In genomic region chr1:171487038-171487437, GRCh38 we compare ENCODE assay signal across 8 cellular contexts. TPM values are rescaled to one million over a fixed set of nuclear protein-coding genes. Genes with fewer than 3 reads are reported as not detected.
DNase-seq lines count a peak whose midpoint lies in the region; ATAC-seq and TF ChIP-seq lines count a peak whose summit lies in the region.

No MANE protein-coding gene starts in this region.

- CTCF ChIA-PET in naive thymus-derived CD4-positive, alpha-beta T cell (lab: Charles Lee) = no interaction called here

- peak overlapping the region; percentile 67 to 92 (median 86) for H3K27ac Mint-ChIP-seq in IgD-negative memory B cell
- H3K27ac Mint-ChIP-seq in central memory CD8-positive, alpha-beta T cell (ENCODE audit: low read depth) = peak overlapping the region; percentile 95
- H3K27ac Mint-ChIP-seq in naive thymus-derived CD4-positive, alpha-beta T cell = peak overlapping the region; percentile 57 to 100 (median 96)

- peaks cover 41 to 50% of the 10 kb centered on the region in 2 donors for H3K4me1 ChIP-seq in naive thymus-derived CD4-positive, alpha-beta T cell (ENCODE audit: control insufficient read depth in 2 of 2, insufficient read depth in 2 of 2, low read length in 2 of 2)

- intact Hi-C loops in naive thymus-derived CD4-positive, alpha-beta T cell (cut with micrococcal nuclease) = loop anchor here (2.0 to 10.0 kb wide), 14 partner anchors 14 to 2000 kb away; partner anchors contain the start of genes PIGC (in 2 of the 2), SLC19A2 (in 2 of the 2), DNM3 (in 1 of the 2) and FMO1 (in 1 of the 2)

- no peaks in the 10 kb centered on the region for H3K9me3 ChIP-seq in naive thymus-derived CD4-positive, alpha-beta T cell (ENCODE audit: control insufficient read depth in 2 of 3, low read length in 3 of 3)

- H3K27me3 ChIP-seq in naive thymus-derived CD4-positive, alpha-beta T cell (ENCODE audit: control insufficient read depth in 2 of 2, insufficient read depth in 2 of 2, low read length in 2 of 2) = no peaks in the 10 kb centered on the region

- peaks cover 50 to 52% (median 51%) of the 10 kb centered on the region in 3 donors for H3K4me1 Mint-ChIP-seq in IgD-negative memory B cell
- H3K4me1 Mint-ChIP-seq in central memory CD8-positive, alpha-beta T cell = peaks cover 61% of the 10 kb centered on the region
- peaks cover 50 to 69% (median 64%) of the 10 kb centered on the region in 7 donors for H3K4me1 Mint-ChIP-seq in naive thymus-derived CD4-positive, alpha-beta T cell

- DNase-seq in AG10803 (ENCODE audit: low read depth) (no peak), DMS 273 treated with DMSO at 0.1 percent for 48 hours (lab: John Stamatoyannopoulos, UW) (no peak), iPS-NIHi7 (ENCODE audit: extremely low spot score) (no peak)
- DNase-seq in central memory CD8-positive, alpha-beta T cell (ENCODE audit: low spot score in 2 of 2) = no peak
- no peak for DNase-seq in naive thymus-derived CD4-positive, alpha-beta T cell

- POLR2A ChIA-PET in naive thymus-derived CD4-positive, alpha-beta T cell (lab: Charles Lee) = interaction anchor here (1.0 to 2.9 kb wide), 5 partner anchors 13 to 256 kb away, joined by 3 to 19 read pairs (median 4); partner anchors contain the start of gene VAMP4

- no peak for ATAC-seq in central memory CD8-positive, alpha-beta T cell (replicated peaks; ENCODE audit: extremely low read depth, poor library complexity, severe bottlenecking)
- ATAC-seq in naive thymus-derived CD4-positive, alpha-beta T cell = no peak
- no peak for ATAC-seq in GM21717 (IDR thresholded peaks at IDR 0.05; ENCODE audit: unreplicated experiment)
- no peak for ATAC-seq in GM21381 (IDR thresholded peaks at IDR 0.05; ENCODE audit: unreplicated experiment)

- H3K4me3 ChIP-seq in AG10803 (ENCODE audit: low read length) = peak overlapping the region; percentile 95
- peak overlapping the region; percentile 93 for H3K4me3 ChIP-seq in naive thymus-derived CD4-positive, alpha-beta T cell (ENCODE audit: low read length)

- H3K27me3 Mint-ChIP-seq in IgD-negative memory B cell = no peaks in the 10 kb centered on the region
- no peaks in the 10 kb centered on the region for H3K27me3 Mint-ChIP-seq in central memory CD8-positive, alpha-beta T cell
- H3K27me3 Mint-ChIP-seq in naive thymus-derived CD4-positive, alpha-beta T cell = no peaks in the 10 kb centered on the region

- no peak for TF ChIP-seq CTCF in AG10803 (conservative IDR thresholded peaks at IDR 0.05; ENCODE audit: low read length)

- H3K4me3 Mint-ChIP-seq in IgD-negative memory B cell = peak overlapping the region; percentile 88 to 98 (median 96)
- H3K4me3 Mint-ChIP-seq in central memory CD8-positive, alpha-beta T cell = peak overlapping the region; percentile 91
- peak overlapping the region; percentile 83 to 99 (median 96) for H3K4me3 Mint-ChIP-seq in naive thymus-derived CD4-positive, alpha-beta T cell

- no peaks in the 10 kb centered on the region for H3K9me3 Mint-ChIP-seq in IgD-negative memory B cell
- no peaks in the 10 kb centered on the region for H3K9me3 Mint-ChIP-seq in central memory CD8-positive, alpha-beta T cell
- H3K9me3 Mint-ChIP-seq in naive thymus-derived CD4-positive, alpha-beta T cell = peaks cover 0 to 5% (median 0%) of the 10 kb centered on the region in 11 donors

- H3K36me3 Mint-ChIP-seq in IgD-negative memory B cell = peaks cover 8% of the 10 kb centered on the region
- H3K36me3 Mint-ChIP-seq in central memory CD8-positive, alpha-beta T cell (ENCODE audit: insufficient read depth) = peaks cover 44% of the 10 kb centered on the region
- peaks cover 0 to 17% (median 11%) of the 10 kb centered on the region in 5 donors for H3K36me3 Mint-ChIP-seq in naive thymus-derived CD4-positive, alpha-beta T cell

- H3K36me3 ChIP-seq in naive thymus-derived CD4-positive, alpha-beta T cell (ENCODE audit: control insufficient read depth in 2 of 3, insufficient read depth in 3 of 3, low read length in 3 of 3) = peaks cover 0 to 12% (median 5%) of the 10 kb centered on the region in 3 experiments

- H3K27ac ChIP-seq in naive thymus-derived CD4-positive, alpha-beta T cell (ENCODE audit: low read depth, low read length) = peak overlapping the region; percentile 99

RNA-seq across cellular contexts. Expression of gene PRRC2C, which starts 1.7 kb away (rescaled TPM):
- polyA plus RNA-seq in IgD-negative memory B cell = 67.2 TPM
- 100 to 1,000 TPM; 256 to 341 (median 293) TPM for total RNA-seq in naive thymus-derived CD4-positive, alpha-beta T cell
- 100 to 1,000 TPM in 1 of 2 donors, 10 to 100 TPM in 1; 45.2 to 107 TPM for polyA plus RNA-seq in naive thymus-derived CD4-positive, alpha-beta T cell
